27 cellular contexts compared by ENCODE assay signal in genomic region chrX:97740886-97741285, GRCh38.
DNase-seq lines count a peak whose midpoint lies in the region; ATAC-seq, FAIRE-seq and TF ChIP-seq lines count a peak whose summit lies in the region.
"Had no signal": no experiment of that assay in that cellular context is flagged by ENCODE, and none has a peak within 500 bp of the region (broad histone marks: within the 10 kb centered on the region; RNA-seq: fewer than 3 reads in every experiment).

No MANE protein-coding gene starts in this region.

- no peak for FAIRE-seq in keratinocyte (lab: Jason Lieb, UNC)
- FAIRE-seq: A549, D721Med, G401.6, GM12892 had no signal

- dilution Hi-C loops in mammary epithelial cell (cut with HindIII; ENCODE audit: low sequenced_read_pairs) = no loop called here
- dilution Hi-C loops in keratinocyte (cut with MboI; ENCODE audit: extremely low pct_ligation_motif_present, low sequenced_read_pairs) = no loop called here

- no peaks in the 10 kb centered on the region for H3K9me1 ChIP-seq in keratinocyte (ENCODE audit: control insufficient read depth, extremely low read depth, insufficient read depth, low read length)

- H3K4me1 ChIP-seq in mammary epithelial cell (ENCODE audit: insufficient read depth, low read length) = peaks cover 11% of the 10 kb centered on the region
- peaks cover 9% of the 10 kb centered on the region for H3K4me1 ChIP-seq in keratinocyte (ENCODE audit: control insufficient read depth, extremely low read depth, insufficient read depth, low read length)
- no peaks in the 10 kb centered on the region for H3K4me1 ChIP-seq in esophagus squamous epithelium
- H3K4me1 ChIP-seq: A549, SJSA1 had no signal

- no peak overlapping the region for H3K4me3 Mint-ChIP-seq in osteocyte (ENCODE audit: unreplicated experiment)
- H3K4me3 Mint-ChIP-seq: B cell, CD14-positive monocyte, GM23338 had no signal

- H3K27me3 Mint-ChIP-seq in osteocyte (ENCODE audit: unreplicated experiment) = no peaks in the 10 kb centered on the region
- H3K27me3 Mint-ChIP-seq: B cell had no signal

- no peak overlapping the region for H3K27ac Mint-ChIP-seq in osteocyte (ENCODE audit: unreplicated experiment)
- H3K27ac Mint-ChIP-seq: B cell, CD14-positive monocyte, GM23338 had no signal

- 0% methylated on average over 1 of the region's 1 CpG for WGBS in mammary epithelial cell (ENCODE audit: low coverage, missing lambda C conversion rate)
- 29 to 30% methylated on average over 1 of the region's 1 CpG for WGBS in esophagus squamous epithelium, 2 donors

- no peak overlapping the region for H3K27ac ChIP-seq in mammary epithelial cell (ENCODE audit: insufficient read depth, low read depth, low read length)
- H3K27ac ChIP-seq in keratinocyte (ENCODE audit: control insufficient read depth, insufficient read depth, low read length) = no peak overlapping the region
- no peak overlapping the region for H3K27ac ChIP-seq in esophagus squamous epithelium
- H3K27ac ChIP-seq: A549, SJSA1 had no signal

- no peaks in the 10 kb centered on the region for H3K36me3 ChIP-seq in mammary epithelial cell (ENCODE audit: insufficient read depth, low read length)
- H3K36me3 ChIP-seq in keratinocyte (ENCODE audit: control insufficient read depth in 2 of 2, extremely low read depth in 1 of 2, insufficient read depth in 2 of 2, low read length in 2 of 2) = no peaks in the 10 kb centered on the region
- no peaks in the 10 kb centered on the region for H3K36me3 ChIP-seq in esophagus squamous epithelium
- H3K36me3 ChIP-seq: SJSA1 had no signal

- H2AFZ ChIP-seq in mammary epithelial cell (ENCODE audit: low read depth, low read length) (no peak overlapping the region), keratinocyte (ENCODE audit: control insufficient read depth, low read length) (no peak overlapping the region)
- H2AFZ ChIP-seq: GM23338 had no signal

- peaks cover 6% of the 10 kb centered on the region for H3K9me3 Mint-ChIP-seq in osteocyte (ENCODE audit: unreplicated experiment)

- H3K9ac ChIP-seq in mammary epithelial cell (ENCODE audit: insufficient read depth, low read length) = no peak overlapping the region
- H3K9ac ChIP-seq in keratinocyte (ENCODE audit: control insufficient read depth, extremely low read depth, insufficient read depth, low read length) = no peak overlapping the region

- H3K4me1 Mint-ChIP-seq in osteocyte (ENCODE audit: unreplicated experiment) = no peaks in the 10 kb centered on the region
- H3K4me1 Mint-ChIP-seq: B cell, CD14-positive monocyte, GM23338 had no signal

- peak overlapping the region; percentile 51 for H3K4me2 ChIP-seq in mammary epithelial cell (ENCODE audit: insufficient read depth, low read depth, low read length)
- H3K4me2 ChIP-seq in keratinocyte (ENCODE audit: control insufficient read depth, extremely low read depth, insufficient read depth, low read depth, low read length) = peak overlapping the region; percentile 34
- H3K4me2 ChIP-seq: A549, GM23338 had no signal

- no TSS peak for BruUV-seq in mammary epithelial cell (replicated peaks; lab: Mats Ljungman, UMichigan)

- H3K4me3 ChIP-seq in mammary epithelial cell (replicated peaks in 1 of 3; ENCODE audit: insufficient read depth in 1 of 3, low read depth in 2 of 3, low read length in 3 of 3) (no peak overlapping the region), keratinocyte (ENCODE audit: control insufficient read depth in 2 of 3, extremely low read depth in 1 of 3, insufficient read depth in 2 of 3, low read depth in 1 of 3, low read length in 3 of 3) (no peak overlapping the region), esophagus squamous epithelium (no peak overlapping the region)
- H3K4me3 ChIP-seq: A549, GM23338, SJSA1 had no signal

- TF ChIP-seq CTCF in mammary epithelial cell (conservative IDR thresholded peaks at IDR 0.05 in 1 of 2, IDR thresholded peaks at IDR 0.05 in 1 of 2; ENCODE audit: extremely low read depth in 1 of 2, insufficient read depth in 1 of 2, low read depth in 1 of 2, low read length in 2 of 2) (no peak), keratinocyte (optimal IDR thresholded peaks at IDR 0.05 in 1 of 3, IDR thresholded peaks at IDR 0.05 in 1 of 3, conservative IDR thresholded peaks at IDR 0.05 in 1 of 3; ENCODE audit: extremely low read depth in 1 of 3, insufficient read depth in 2 of 3, low read length in 3 of 3) (no peak), osteocyte (IDR thresholded peaks at IDR 0.05) (no peak), esophagus squamous epithelium (IDR thresholded peaks at IDR 0.05) (no peak)

- no peaks in the 10 kb centered on the region for H3K36me3 Mint-ChIP-seq in osteocyte (ENCODE audit: unreplicated experiment)
- H3K36me3 Mint-ChIP-seq: CD14-positive monocyte had no signal

- no peak for ATAC-seq in GM19324 (IDR thresholded peaks at IDR 0.05; ENCODE audit: low FRiP score, unreplicated experiment)
- ATAC-seq: A549, GM23338, HCT116, Panc1 had no signal

- no peaks in the 10 kb centered on the region for H3K27me3 ChIP-seq in mammary epithelial cell (ENCODE audit: insufficient read depth, low read length)
- H3K27me3 ChIP-seq in keratinocyte (ENCODE audit: control insufficient read depth, extremely low read depth, insufficient read depth, low read length) = no peaks in the 10 kb centered on the region
- H3K27me3 ChIP-seq in esophagus squamous epithelium = no peaks in the 10 kb centered on the region
- H3K27me3 ChIP-seq: SJSA1 had no signal

- DNase-seq in EH (ENCODE audit: low read depth) (peak; percentile 23), HT1080 (ENCODE audit: low read depth) (peak; percentile 7), mammary epithelial cell (peak; percentile 58), keratinocyte (ENCODE audit: low read depth, low spot score) (no peak), osteocyte (ENCODE audit: extremely low spot score, unreplicated experiment) (no peak), esophagus squamous epithelium (lab: John Stamatoyannopoulos, UW) (no peak)
- DNase-seq: Kasumi-1; NCI-H1105; NCI-H146; NCI-H2029 treated with DMSO at 0.1 percent for 48 hours; NCI-H2171; NCI-H345; NCI-H524; NCI-H774; NK-92 treated with Interleukin-12 subunit alpha and Interleukin-12 subunit beta, amount 100 ng/mL, for 24 hours; T-helper 1 cell had no signal

- CTCF ChIA-PET in mammary epithelial cell (lab: Charles Lee; ENCODE audit: low non-redundant PET) = no interaction called here

- H4K20me1 ChIP-seq in mammary epithelial cell (ENCODE audit: insufficient read depth, low read length) (no peaks in the 10 kb centered on the region), keratinocyte (ENCODE audit: control insufficient read depth, extremely low read depth, insufficient read depth, low read length) (no peaks in the 10 kb centered on the region)

- H3K9me3 ChIP-seq in mammary epithelial cell (replicated peaks; ENCODE audit: insufficient read depth, low read length) = peaks cover 3% of the 10 kb centered on the region
- H3K9me3 ChIP-seq in keratinocyte (ENCODE audit: control insufficient read depth, low read depth, low read length) = no peaks in the 10 kb centered on the region
- no peaks in the 10 kb centered on the region for H3K9me3 ChIP-seq in esophagus squamous epithelium
- H3K9me3 ChIP-seq: A549, SJSA1 had no signal

- intact Hi-C loops in mammary epithelial cell (cut with micrococcal nuclease) = no loop called here
- intact Hi-C loops in esophagus squamous epithelium (cut with DNase I) = no loop called here

- no peak for TF ChIP-seq POLR2A in esophagus squamous epithelium (IDR thresholded peaks at IDR 0.05)

- in situ Hi-C loops in mammary epithelial cell (cut with MboI; ENCODE audit: low sequenced_read_pairs in 2 of 2) = no loop called here

- H3K79me2 ChIP-seq in mammary epithelial cell (ENCODE audit: insufficient read depth, low read length) = no peaks in the 10 kb centered on the region
- no peaks in the 10 kb centered on the region for H3K79me2 ChIP-seq in keratinocyte (ENCODE audit: control insufficient read depth, insufficient read depth, low read length)

Comparison
In these comparisons a context has a peak if more than half of its experiments do, and no peak if none do; other contexts are left out.
1. DNase-seq: peak in EH (single experiment), HT1080 (single experiment) and mammary epithelial cell (single experiment); none in keratinocyte (single experiment), osteocyte (single experiment) and esophagus squamous epithelium (single experiment).